11 cellular contexts compared by ENCODE assay signal in genomic region chr11:83069441-83070043, GRCh38. TPM values are rescaled to one million over a fixed set of nuclear protein-coding genes. Genes with fewer than 3 reads are reported as not detected.
A peak's percentile ranks its signal among the peaks of the same experiment; 100 is the strongest.
DNase-seq lines count a peak whose midpoint lies in the region; ATAC-seq, FAIRE-seq and TF ChIP-seq lines count a peak whose summit lies in the region.
"Had no signal": no experiment of that assay in that cellular context is flagged by ENCODE, and none has a peak within 500 bp of the region (broad histone marks: within the 10 kb centered on the region; RNA-seq: fewer than 3 reads in every experiment).

No MANE protein-coding gene starts in this region.

- no peaks in the 10 kb centered on the region for H3K27me3 Mint-ChIP-seq in T-cell
- H3K27me3 Mint-ChIP-seq: stimulated activated memory B cell treated with anti-CD40 and anti-IgM and Interleukin-4, amounts not matched to agents 10 μg/mL and 1 μg/mL and 100 μg/mL, for 72 hours had no signal

- TF ChIP-seq CTCF in lower lobe of right lung (IDR thresholded peaks at IDR 0.05) (no peak), pancreas (IDR thresholded peaks at IDR 0.05) (no peak), D721Med (IDR thresholded peaks at IDR 0.05; ENCODE audit: insufficient read depth, missing control alignments) (no peak)

- peak overlapping the region; percentile 8 for H2AFZ ChIP-seq in ACC112 (ENCODE audit: low read length, unreplicated experiment)

- intact Hi-C loops in lower lobe of right lung (cut with DNase I) (no loop called here), pancreas (cut with DNase I) (no loop called here)

- no peaks in the 10 kb centered on the region for H3K9me3 ChIP-seq in lower lobe of right lung
- H3K9me3 ChIP-seq in pancreas = no peaks in the 10 kb centered on the region

- H3K9me3 Mint-ChIP-seq in T-cell = no peaks in the 10 kb centered on the region

- peaks cover 16 to 36% (median 34%) of the 10 kb centered on the region in 3 donors for H3K4me1 Mint-ChIP-seq in T-cell

- no peaks in the 10 kb centered on the region for H3K27me3 ChIP-seq in ACC112 (ENCODE audit: insufficient read depth, low read length)
- H3K27me3 ChIP-seq in lower lobe of right lung (ENCODE audit: low read depth) = no peaks in the 10 kb centered on the region
- H3K27me3 ChIP-seq in pancreas = no peaks in the 10 kb centered on the region
- H3K27me3 ChIP-seq: cardiac muscle cell had no signal

- H3K27ac ChIP-seq in ACC112 (ENCODE audit: low read depth, low read length) (peak overlapping the region; percentile 59), lower lobe of right lung (no peak overlapping the region), pancreas (no peak overlapping the region)

- ATAC-seq in T-cell (replicated peaks in 1 of 4) = no peak
- no peak for ATAC-seq in lower lobe of right lung
- ATAC-seq in pancreas = no peak
- no peak for ATAC-seq in HG02885 (IDR thresholded peaks at IDR 0.05; ENCODE audit: poor library complexity, unreplicated experiment)
- ATAC-seq: stimulated activated memory B cell treated with anti-CD40 and anti-IgM and Interleukin-4, amounts not matched to agents 10 μg/mL and 1 μg/mL and 100 μg/mL, for 72 hours had no signal

- CTCF ChIA-PET in T-cell (lab: Charles Lee) (interaction anchor here in 1 of 2 donors (1.3 kb wide), 1 partner anchor 143 kb away, joined by 4 read pairs; no protein-coding TSS in a partner anchor), HEK293T (lab: Yijun Ruan, JAX) (no interaction called here)

- no peak overlapping the region for H3K4me3 Mint-ChIP-seq in T-cell
- H3K4me3 Mint-ChIP-seq: stimulated activated memory B cell treated with anti-CD40 and anti-IgM and Interleukin-4, amounts not matched to agents 10 μg/mL and 1 μg/mL and 100 μg/mL, for 72 hours had no signal

- peaks cover 73% of the 10 kb centered on the region for H3K79me2 ChIP-seq in ACC112 (ENCODE audit: control insufficient read depth, insufficient read depth, low read length, unreplicated experiment)

- POLR2A ChIA-PET in T-cell (lab: Charles Lee) = interaction anchor here in 1 of 2 donors (0.5 kb wide), 1 partner anchor 223 kb away, joined by 3 read pairs; no protein-coding TSS in a partner anchor
- POLR2A ChIA-PET in HEK293T (lab: Yijun Ruan, JAX) = interaction anchor here (1.9 to 2.9 kb wide), 2 partner anchors 88 to 169 kb away, joined by 5 to 10 read pairs; partner anchors contain the start of genes PCF11 and PRCP

- H3K4me1 ChIP-seq in ACC112 (ENCODE audit: control insufficient read depth, insufficient read depth, low read length, unreplicated experiment) = peaks cover 25% of the 10 kb centered on the region
- H3K4me1 ChIP-seq in lower lobe of right lung = peaks cover 38% of the 10 kb centered on the region
- peaks cover 0 to 18% (median 10%) of the 10 kb centered on the region in 3 donors for H3K4me1 ChIP-seq in pancreas

- H3K36me3 ChIP-seq in ACC112 (ENCODE audit: insufficient read depth, low read length) (peaks cover 9% of the 10 kb centered on the region), lower lobe of right lung (peaks cover 8% of the 10 kb centered on the region), pancreas (no peaks in the 10 kb centered on the region)

- DNase-seq in DMS53 treated with DMSO at 0.1 percent for 48 hours (lab: John Stamatoyannopoulos, UW; ENCODE audit: unreplicated experiment) = peak; percentile 25
- DNase-seq in T-cell = no peak
- no peak for DNase-seq in lower lobe of right lung
- DNase-seq in pancreas = no peak
- no peak for DNase-seq in HEK293T (ENCODE audit: extremely low spot score)
- DNase-seq in D721Med (ENCODE audit: insufficient read length, low spot score) = no peak
- DNase-seq: SIG-M5 had no signal

- peak overlapping the region; percentile 35 to 43 for H3K27ac Mint-ChIP-seq in T-cell
- H3K27ac Mint-ChIP-seq: stimulated activated memory B cell treated with anti-CD40 and anti-IgM and Interleukin-4, amounts not matched to agents 10 μg/mL and 1 μg/mL and 100 μg/mL, for 72 hours had no signal

- peak overlapping the region; percentile 94 for H3K4me3 ChIP-seq in ACC112 (ENCODE audit: low read depth, low read length)
- H3K4me3 ChIP-seq in lower lobe of right lung = peak overlapping the region; percentile 79
- no peak overlapping the region for H3K4me3 ChIP-seq in pancreas

- FAIRE-seq in pancreas (lab: Jason Lieb, UNC) (no peak), D721Med (lab: Jason Lieb, UNC) (no peak)

- peaks cover 13% of the 10 kb centered on the region for H3K36me3 Mint-ChIP-seq in T-cell

TF ChIP-seq in HEK293T, 16 proteins besides CTCF, POLR2A, EP300 and RAD21:
- TF ChIP-seq BHLHE40 (IDR thresholded peaks at IDR 0.05; ENCODE audit: borderline replicate concordance) (no peak), FOXK2 (IDR thresholded peaks at IDR 0.05) (no peak), ELF4 (IDR thresholded peaks at IDR 0.05) (no peak), SUZ12 (IDR thresholded peaks at IDR 0.05) (no peak), CTBP1 (IDR thresholded peaks at IDR 0.05; ENCODE audit: borderline replicate concordance) (no peak), HDGF (IDR thresholded peaks at IDR 0.05; ENCODE audit: borderline replicate concordance) (no peak), L3MBTL2 (conservative IDR thresholded peaks at IDR 0.05) (no peak), TARDBP (IDR thresholded peaks at IDR 0.05) (no peak), FOXM1 (IDR thresholded peaks at IDR 0.05; ENCODE audit: borderline replicate concordance) (no peak), ZNF384 (IDR thresholded peaks at IDR 0.05) (no peak)
- TF ChIP-seq, protein P1, sequence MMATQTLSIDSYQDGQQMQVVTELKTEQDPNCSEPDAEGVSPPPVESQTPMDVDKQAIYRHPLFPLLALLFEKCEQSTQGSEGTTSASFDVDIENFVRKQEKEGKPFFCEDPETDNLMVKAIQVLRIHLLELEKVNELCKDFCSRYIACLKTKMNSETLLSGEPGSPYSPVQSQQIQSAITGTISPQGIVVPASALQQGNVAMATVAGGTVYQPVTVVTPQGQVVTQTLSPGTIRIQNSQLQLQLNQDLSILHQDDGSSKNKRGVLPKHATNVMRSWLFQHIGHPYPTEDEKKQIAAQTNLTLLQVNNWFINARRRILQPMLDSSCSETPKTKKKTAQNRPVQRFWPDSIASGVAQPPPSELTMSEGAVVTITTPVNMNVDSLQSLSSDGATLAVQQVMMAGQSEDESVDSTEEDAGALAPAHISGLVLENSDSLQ (IDR thresholded peaks at IDR 0.05) = no peak
TF ChIP-seq in HEK293T: peak in this region for 0.

RNA-seq across cellular contexts. Expression of gene RAB30, which starts 2.2 kb away (rescaled TPM):
- total RNA-seq in T-cell (10 to 100 TPM; 18.6 to 44.5 (median 20.1) TPM), lower lobe of right lung (15.5 TPM), pancreas (1 to 10 TPM; 4.0 to 6.7 (median 5.3) TPM)
- 1 to 10 TPM; 1.0 to 1.5 TPM for polyA plus RNA-seq in pancreas

Comparison
In these comparisons a context has a peak if more than half of its experiments do, and no peak if none do; other contexts are left out.
1. H3K4me3 ChIP-seq: peak in ACC112 (single experiment) and lower lobe of right lung (single experiment); none in pancreas (0 of 4).